Comparison of ENCODE assay signal across 1 cellular context in genomic region chr17:27293359-27293897, GRCh38.
TF ChIP-seq lines count a peak whose summit lies in the region.

No MANE protein-coding gene starts in this region.

TF ChIP-seq in GM23338, 12 proteins besides CTCF, POLR2A, EP300 and RAD21 (continued from another document):
- TF ChIP-seq, protein P1, sequence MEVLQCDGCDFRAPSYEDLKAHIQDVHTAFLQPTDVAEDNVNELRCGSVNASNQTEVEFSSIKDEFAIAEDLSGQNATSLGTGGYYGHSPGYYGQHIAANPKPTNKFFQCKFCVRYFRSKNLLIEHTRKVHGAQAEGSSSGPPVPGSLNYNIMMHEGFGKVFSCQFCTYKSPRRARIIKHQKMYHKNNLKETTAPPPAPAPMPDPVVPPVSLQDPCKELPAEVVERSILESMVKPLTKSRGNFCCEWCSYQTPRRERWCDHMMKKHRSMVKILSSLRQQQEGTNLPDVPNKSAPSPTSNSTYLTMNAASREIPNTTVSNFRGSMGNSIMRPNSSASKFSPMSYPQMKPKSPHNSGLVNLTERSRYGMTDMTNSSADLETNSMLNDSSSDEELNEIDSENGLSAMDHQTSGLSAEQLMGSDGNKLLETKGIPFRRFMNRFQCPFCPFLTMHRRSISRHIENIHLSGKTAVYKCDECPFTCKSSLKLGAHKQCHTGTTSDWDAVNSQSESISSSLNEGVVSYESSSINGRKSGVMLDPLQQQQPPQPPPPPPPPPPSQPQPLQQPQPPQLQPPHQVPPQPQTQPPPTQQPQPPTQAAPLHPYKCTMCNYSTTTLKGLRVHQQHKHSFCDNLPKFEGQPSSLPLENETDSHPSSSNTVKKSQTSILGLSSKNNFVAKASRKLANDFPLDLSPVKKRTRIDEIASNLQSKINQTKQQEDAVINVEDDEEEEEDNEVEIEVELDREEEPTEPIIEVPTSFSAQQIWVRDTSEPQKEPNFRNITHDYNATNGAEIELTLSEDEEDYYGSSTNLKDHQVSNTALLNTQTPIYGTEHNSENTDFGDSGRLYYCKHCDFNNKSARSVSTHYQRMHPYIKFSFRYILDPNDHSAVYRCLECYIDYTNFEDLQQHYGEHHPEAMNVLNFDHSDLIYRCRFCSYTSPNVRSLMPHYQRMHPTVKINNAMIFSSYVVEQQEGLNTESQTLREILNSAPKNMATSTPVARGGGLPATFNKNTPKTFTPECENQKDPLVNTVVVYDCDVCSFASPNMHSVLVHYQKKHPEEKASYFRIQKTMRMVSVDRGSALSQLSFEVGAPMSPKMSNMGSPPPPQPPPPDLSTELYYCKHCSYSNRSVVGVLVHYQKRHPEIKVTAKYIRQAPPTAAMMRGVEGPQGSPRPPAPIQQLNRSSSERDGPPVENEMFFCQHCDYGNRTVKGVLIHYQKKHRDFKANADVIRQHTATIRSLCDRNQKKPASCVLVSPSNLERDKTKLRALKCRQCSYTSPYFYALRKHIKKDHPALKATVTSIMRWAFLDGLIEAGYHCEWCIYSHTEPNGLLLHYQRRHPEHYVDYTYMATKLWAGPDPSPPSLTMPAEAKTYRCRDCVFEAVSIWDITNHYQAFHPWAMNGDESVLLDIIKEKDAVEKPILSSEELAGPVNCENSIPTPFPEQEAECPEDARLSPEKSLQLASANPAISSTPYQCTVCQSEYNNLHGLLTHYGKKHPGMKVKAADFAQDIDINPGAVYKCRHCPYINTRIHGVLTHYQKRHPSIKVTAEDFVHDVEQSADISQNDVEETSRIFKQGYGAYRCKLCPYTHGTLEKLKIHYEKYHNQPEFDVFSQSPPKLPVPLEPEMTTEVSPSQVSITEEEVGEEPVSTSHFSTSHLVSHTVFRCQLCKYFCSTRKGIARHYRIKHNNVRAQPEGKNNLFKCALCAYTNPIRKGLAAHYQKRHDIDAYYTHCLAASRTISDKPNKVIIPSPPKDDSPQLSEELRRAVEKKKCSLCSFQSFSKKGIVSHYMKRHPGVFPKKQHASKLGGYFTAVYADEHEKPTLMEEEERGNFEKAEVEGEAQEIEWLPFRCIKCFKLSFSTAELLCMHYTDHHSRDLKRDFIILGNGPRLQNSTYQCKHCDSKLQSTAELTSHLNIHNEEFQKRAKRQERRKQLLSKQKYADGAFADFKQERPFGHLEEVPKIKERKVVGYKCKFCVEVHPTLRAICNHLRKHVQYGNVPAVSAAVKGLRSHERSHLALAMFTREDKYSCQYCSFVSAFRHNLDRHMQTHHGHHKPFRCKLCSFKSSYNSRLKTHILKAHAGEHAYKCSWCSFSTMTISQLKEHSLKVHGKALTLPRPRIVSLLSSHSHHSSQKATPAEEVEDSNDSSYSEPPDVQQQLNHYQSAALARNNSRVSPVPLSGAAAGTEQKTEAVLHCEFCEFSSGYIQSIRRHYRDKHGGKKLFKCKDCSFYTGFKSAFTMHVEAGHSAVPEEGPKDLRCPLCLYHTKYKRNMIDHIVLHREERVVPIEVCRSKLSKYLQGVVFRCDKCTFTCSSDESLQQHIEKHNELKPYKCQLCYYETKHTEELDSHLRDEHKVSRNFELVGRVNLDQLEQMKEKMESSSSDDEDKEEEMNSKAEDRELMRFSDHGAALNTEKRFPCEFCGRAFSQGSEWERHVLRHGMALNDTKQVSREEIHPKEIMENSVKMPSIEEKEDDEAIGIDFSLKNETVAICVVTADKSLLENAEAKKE (CRISPR knock-in tag; IDR thresholded peaks at IDR 0.05): no peak
